In genomic region chr9:134130503-134131375, GRCh38 we compare ENCODE assay signal across 2 cellular contexts.
TF ChIP-seq lines count a peak whose summit lies in the region.

No MANE protein-coding gene starts in this region.

TF ChIP-seq in HEK293, 187 proteins besides CTCF, POLR2A, EP300 and RAD21:
- TF ChIP-seq, protein P1, sequence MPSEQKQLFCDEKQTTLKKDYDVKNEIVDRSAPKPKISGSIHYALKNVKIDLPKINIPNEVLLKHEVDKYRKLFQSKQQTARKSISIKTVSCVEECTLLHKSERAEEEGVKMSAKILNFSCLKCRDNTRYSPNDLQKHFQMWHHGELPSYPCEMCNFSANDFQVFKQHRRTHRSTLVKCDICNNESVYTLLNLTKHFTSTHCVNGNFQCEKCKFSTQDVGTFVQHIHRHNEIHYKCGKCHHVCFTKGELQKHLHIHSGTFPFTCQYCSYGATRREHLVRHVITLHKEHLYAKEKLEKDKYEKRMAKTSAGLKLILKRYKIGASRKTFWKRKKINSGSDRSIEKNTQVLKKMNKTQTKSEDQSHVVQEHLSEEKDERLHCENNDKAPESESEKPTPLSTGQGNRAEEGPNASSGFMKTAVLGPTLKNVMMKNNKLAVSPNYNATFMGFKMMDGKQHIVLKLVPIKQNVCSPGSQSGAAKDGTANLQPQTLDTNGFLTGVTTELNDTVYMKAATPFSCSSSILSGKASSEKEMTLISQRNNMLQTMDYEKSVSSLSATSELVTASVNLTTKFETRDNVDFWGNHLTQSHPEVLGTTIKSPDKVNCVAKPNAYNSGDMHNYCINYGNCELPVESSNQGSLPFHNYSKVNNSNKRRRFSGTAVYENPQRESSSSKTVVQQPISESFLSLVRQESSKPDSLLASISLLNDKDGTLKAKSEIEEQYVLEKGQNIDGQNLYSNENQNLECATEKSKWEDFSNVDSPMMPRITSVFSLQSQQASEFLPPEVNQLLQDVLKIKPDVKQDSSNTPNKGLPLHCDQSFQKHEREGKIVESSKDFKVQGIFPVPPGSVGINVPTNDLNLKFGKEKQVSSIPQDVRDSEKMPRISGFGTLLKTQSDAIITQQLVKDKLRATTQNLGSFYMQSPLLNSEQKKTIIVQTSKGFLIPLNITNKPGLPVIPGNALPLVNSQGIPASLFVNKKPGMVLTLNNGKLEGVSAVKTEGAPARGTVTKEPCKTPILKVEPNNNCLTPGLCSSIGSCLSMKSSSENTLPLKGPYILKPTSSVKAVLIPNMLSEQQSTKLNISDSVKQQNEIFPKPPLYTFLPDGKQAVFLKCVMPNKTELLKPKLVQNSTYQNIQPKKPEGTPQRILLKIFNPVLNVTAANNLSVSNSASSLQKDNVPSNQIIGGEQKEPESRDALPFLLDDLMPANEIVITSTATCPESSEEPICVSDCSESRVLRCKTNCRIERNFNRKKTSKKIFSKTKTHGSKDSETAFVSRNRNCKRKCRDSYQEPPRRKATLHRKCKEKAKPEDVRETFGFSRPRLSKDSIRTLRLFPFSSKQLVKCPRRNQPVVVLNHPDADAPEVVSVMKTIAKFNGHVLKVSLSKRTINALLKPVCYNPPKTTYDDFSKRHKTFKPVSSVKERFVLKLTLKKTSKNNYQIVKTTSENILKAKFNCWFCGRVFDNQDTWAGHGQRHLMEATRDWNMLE (tag by site-specific recombination; conservative IDR thresholded peaks at IDR 0.05; ENCODE audit: low read depth): peak; percentile 64
- 0 out of 2 replicates have a peak, but pooled peaks have one; percentile 26 for TF ChIP-seq ZBTB8A (tag by site-specific recombination; IDR thresholded peaks at IDR 0.05)
- no peak for TF ChIP-seq ZNF37A (tag by site-specific recombination; IDR thresholded peaks at IDR 0.05)
- TF ChIP-seq ZBTB21 (tag by site-specific recombination; IDR thresholded peaks at IDR 0.05): no peak
- peak; percentile 39 for TF ChIP-seq ZNF426 (tag by site-specific recombination; IDR thresholded peaks at IDR 0.05)
- TF ChIP-seq ZNF629 (tag by site-specific recombination; IDR thresholded peaks at IDR 0.05): 0 out of 2 replicates have a peak, but pooled peaks have one; percentile 10
- peak; percentile 70 for TF ChIP-seq ZNF394 (tag by site-specific recombination; IDR thresholded peaks at IDR 0.05; ENCODE audit: borderline replicate concordance)
- 0 out of 2 replicates have a peak, but pooled peaks have one; percentile 22 for TF ChIP-seq REST (tag by site-specific recombination; IDR thresholded peaks at IDR 0.05)
TF ChIP-seq in HEK293: peak in this region for 6.

TF ChIP-seq in WTC11, 78 proteins besides CTCF, POLR2A, EP300 and RAD21 (continued from another document):
- TF ChIP-seq ZBTB43 (CRISPR knock-in tag; IDR thresholded peaks at IDR 0.05) (no peak), MAX (CRISPR knock-in tag; IDR thresholded peaks at IDR 0.05) (peak; percentile 64; the same call in 1 of the 2 replicates), TEAD4 (CRISPR knock-in tag; IDR thresholded peaks at IDR 0.05) (peak; percentile 86), ATF3 (CRISPR knock-in tag; conservative IDR thresholded peaks at IDR 0.05) (no peak), GABPB1 (CRISPR knock-in tag; IDR thresholded peaks at IDR 0.05) (0 out of 2 replicates have a peak, but pooled peaks have one; percentile 26), IRF2 (CRISPR knock-in tag; IDR thresholded peaks at IDR 0.05; ENCODE audit: borderline replicate concordance, low read depth) (no peak)
TF ChIP-seq in WTC11: peak in this region for 6.
